In genomic region chr3:123861081-123861836, GRCh38 we compare ENCODE assay signal across 11 cellular contexts.
"Had no signal": no experiment of that assay in that cellular context is flagged by ENCODE, and none has a peak within 500 bp of the region (broad histone marks: within the 10 kb centered on the region; RNA-seq: fewer than 3 reads in every experiment).

No MANE protein-coding gene starts in this region.

- H3K9me3 ChIP-seq: body of pancreas had no signal

- H3K4me3 ChIP-seq: body of pancreas, spleen had no signal

- H3K4me1 ChIP-seq: body of pancreas, spleen had no signal

- ATAC-seq: activated CD4-positive, CD25-positive, alpha-beta regulatory T cell treated with anti-CD3 and anti-CD28 coated beads, Interleukin-2, amount 50 U/mL, for 24 hours; body of pancreas; right cardiac atrium had no signal

- H3K27me3 ChIP-seq: body of pancreas, spleen had no signal

- H3K36me3 ChIP-seq: spleen had no signal

- FAIRE-seq: TTC549 had no signal

- DNase-seq: activated effector memory CD4-positive, alpha-beta T cell treated with Interleukin-2 at 50 U/mL for 16 hours; body of pancreas; mammary epithelial cell; nucleus accumbens; right cardiac atrium; spleen; stimulated activated CD4-positive, alpha-beta T cell treated with anti-CD3 and anti-CD28 coated beads, Interleukin-1b, Interleukin-23, amount 100 ng/mL, for 48 hours; stimulated activated naive CD4-positive, alpha-beta T cell; substantia nigra had no signal

- H3K27ac ChIP-seq: body of pancreas, spleen had no signal
